19 cellular contexts compared by ENCODE assay signal in genomic region chr6:125764105-125764671, GRCh38. TPM values are rescaled to one million over a fixed set of nuclear protein-coding genes. Genes with fewer than 3 reads are reported as not detected.
DNase-seq lines count a peak whose midpoint lies in the region; ATAC-seq and TF ChIP-seq lines count a peak whose summit lies in the region.
"Had no signal": no experiment of that assay in that cellular context is flagged by ENCODE, and none has a peak within 500 bp of the region (broad histone marks: within the 10 kb centered on the region; RNA-seq: fewer than 3 reads in every experiment).

No MANE protein-coding gene starts in this region.

- no peak for DNase-seq in DND-41
- no peak for DNase-seq in chondrocyte (ENCODE audit: low spot score)
- DNase-seq in smooth muscle cell (lab: John Stamatoyannopoulos, UW; ENCODE audit: unreplicated experiment), result no peak
- no peak for DNase-seq in activated T-cell treated with anti-CD3 and anti-CD28 coated beads, Interleukin-2, amount 50 U/mL, for 72 hours
- no peak for DNase-seq in superior temporal gyrus (ENCODE audit: extremely low spot score)
- DNase-seq in SIG-M5 (lab: John Stamatoyannopoulos, UW), result no peak
- DNase-seq: DMS79 treated with DMSO at 0.1 percent for 48 hours, H9, NCI-H1092 treated with DMSO at 0.1 percent for 48 hours, NCI-H2107, NCI-H510A treated with DMSO at 0.1 percent for 48 hours, NCI-H774, PC-3, SJCRH30 had no signal

- peak; percentile 74 for ATAC-seq in DND-41 (ENCODE audit: insufficient read depth, low read depth)
- ATAC-seq in HG03432 (IDR thresholded peaks at IDR 0.05; ENCODE audit: unreplicated experiment), result peak; percentile 46
- ATAC-seq in activated T-cell treated with anti-CD3 and anti-CD28 coated beads, Interleukin-2, amount 50 U/mL, for 72 hours (replicated peaks in 1 of 2), result no peak
- ATAC-seq: K562, PC-3 had no signal

- H3K79me2 ChIP-seq in DND-41 (ENCODE audit: insufficient read depth, low read length) (no peaks in the 10 kb centered on the region), smooth muscle cell (ENCODE audit: low read depth) (no peaks in the 10 kb centered on the region)

- H3K4me1 ChIP-seq in DND-41 (ENCODE audit: insufficient read depth, low read length), result no peaks in the 10 kb centered on the region; the same call in 1 of the 2 replicates
- H3K4me1 ChIP-seq in smooth muscle cell (ENCODE audit: low read depth), result no peaks in the 10 kb centered on the region
- H3K4me1 ChIP-seq: SJCRH30 had no signal

- H3K27me3 Mint-ChIP-seq in chondrocyte (ENCODE audit: low read depth), result no peaks in the 10 kb centered on the region
- peaks cover 52% of the 10 kb centered on the region for H3K27me3 Mint-ChIP-seq in activated T-cell treated with anti-CD3 and anti-CD28 coated beads, Interleukin-2, amount 50 U/mL, for 72 hours (ENCODE audit: low read depth)

- H3K9me3 Mint-ChIP-seq in chondrocyte (ENCODE audit: low read depth), result no peaks in the 10 kb centered on the region
- no peaks in the 10 kb centered on the region for H3K9me3 Mint-ChIP-seq in activated T-cell treated with anti-CD3 and anti-CD28 coated beads, Interleukin-2, amount 50 U/mL, for 72 hours
- H3K9me3 Mint-ChIP-seq: H9 had no signal

- WGBS in smooth muscle cell (ENCODE audit: low lambda C conversion rate), result 14% methylated on average over 2 of the region's 2 CpGs

- no peak for TF ChIP-seq CTCF in DND-41 (IDR thresholded peaks at IDR 0.05; ENCODE audit: borderline replicate concordance, extremely low read depth, low read length, poor library complexity, severe bottlenecking)
- TF ChIP-seq CTCF in chondrocyte (IDR thresholded peaks at IDR 0.05), result no peak
- TF ChIP-seq CTCF in smooth muscle cell (IDR thresholded peaks at IDR 0.05; ENCODE audit: borderline replicate concordance, insufficient read depth, poor library complexity, severe bottlenecking), result no peak

- H3F3A ChIP-seq in smooth muscle cell (ENCODE audit: low read depth), result no peaks in the 10 kb centered on the region

- no peak overlapping the region for H2AFZ ChIP-seq in DND-41 (ENCODE audit: low read depth, low read length)
- no peak overlapping the region for H2AFZ ChIP-seq in smooth muscle cell (ENCODE audit: low read depth)

- H3K9me3 ChIP-seq in DND-41 (ENCODE audit: insufficient read depth, low read length, severe bottlenecking) (no peaks in the 10 kb centered on the region), smooth muscle cell (replicated peaks; ENCODE audit: low read depth) (no peaks in the 10 kb centered on the region)
- H3K9me3 ChIP-seq: SJCRH30 had no signal

- H3K4me3 ChIP-seq in DND-41 (ENCODE audit: low read depth in 1 of 2, low read length in 2 of 2), result no peak overlapping the region
- no peak overlapping the region for H3K4me3 ChIP-seq in smooth muscle cell
- H3K4me3 ChIP-seq: K562, SJCRH30 had no signal

- H3K9ac ChIP-seq in DND-41 (ENCODE audit: low read depth, low read length) (no peak overlapping the region), smooth muscle cell (ENCODE audit: low read depth) (peak overlapping the region; percentile 33)

- H3K27me3 ChIP-seq in DND-41 (ENCODE audit: insufficient read depth, low read length, poor library complexity), result peaks cover 8% of the 10 kb centered on the region
- H3K27me3 ChIP-seq in smooth muscle cell (ENCODE audit: low read depth), result no peaks in the 10 kb centered on the region
- H3K27me3 ChIP-seq: SJCRH30 had no signal

- H3K27ac Mint-ChIP-seq in chondrocyte (ENCODE audit: unreplicated experiment), result peak overlapping the region; percentile 42
- H3K27ac Mint-ChIP-seq in activated T-cell treated with anti-CD3 and anti-CD28 coated beads, Interleukin-2, amount 50 U/mL, for 72 hours, result no peak overlapping the region
- H3K27ac Mint-ChIP-seq: H9 had no signal

- H3K27ac ChIP-seq in DND-41 (ENCODE audit: low read length) (no peak overlapping the region), smooth muscle cell (ENCODE audit: low read depth) (peak overlapping the region; percentile 75)
- H3K27ac ChIP-seq: RWPE1, SJCRH30 had no signal

- no peaks in the 10 kb centered on the region for H3K36me3 ChIP-seq in DND-41 (ENCODE audit: insufficient read depth, low read length)
- H3K36me3 ChIP-seq in smooth muscle cell (ENCODE audit: low read depth), result no peaks in the 10 kb centered on the region
- H3K36me3 ChIP-seq: SJCRH30 had no signal

- H3K4me1 Mint-ChIP-seq in chondrocyte (ENCODE audit: low read depth), result peaks cover 50% of the 10 kb centered on the region
- peaks cover 5% of the 10 kb centered on the region for H3K4me1 Mint-ChIP-seq in activated T-cell treated with anti-CD3 and anti-CD28 coated beads, Interleukin-2, amount 50 U/mL, for 72 hours (ENCODE audit: low read depth)
- H3K4me1 Mint-ChIP-seq: CD14-positive monocyte had no signal

- no peak overlapping the region for H3K4me3 Mint-ChIP-seq in chondrocyte (ENCODE audit: unreplicated experiment)
- no peak overlapping the region for H3K4me3 Mint-ChIP-seq in activated T-cell treated with anti-CD3 and anti-CD28 coated beads, Interleukin-2, amount 50 U/mL, for 72 hours
- H3K4me3 Mint-ChIP-seq: CD14-positive monocyte, H9 had no signal

- H4K20me1 ChIP-seq in DND-41 (ENCODE audit: insufficient read depth, low read length) (no peaks in the 10 kb centered on the region), smooth muscle cell (ENCODE audit: low read depth) (no peaks in the 10 kb centered on the region)

- H3K36me3 Mint-ChIP-seq in chondrocyte (ENCODE audit: low read depth), result peaks cover 14% of the 10 kb centered on the region
- H3K36me3 Mint-ChIP-seq in activated T-cell treated with anti-CD3 and anti-CD28 coated beads, Interleukin-2, amount 50 U/mL, for 72 hours (ENCODE audit: insufficient read depth in 2 of 2), result no peaks in the 10 kb centered on the region
- H3K36me3 Mint-ChIP-seq: CD14-positive monocyte had no signal

- H3K4me2 ChIP-seq in DND-41 (ENCODE audit: insufficient read depth, low read length) (no peak overlapping the region), smooth muscle cell (peak overlapping the region; percentile 37)

RNA-seq across cellular contexts. Expression of gene HEY2, which starts 14.8 kb away (rescaled TPM):
- total RNA-seq in chondrocyte (17.6 to 43.0 TPM (median 41.2 TPM) in 3 replicates), smooth muscle cell (17.2 and 21.2 TPM in 2 replicates)
- polyA plus RNA-seq in smooth muscle cell, result 23.6 and 35.2 TPM in 2 replicates
- under 1 TPM in 1 of 2 donors, not detected in 1; 0.12 TPM for total RNA-seq in activated T-cell treated with anti-CD3 and anti-CD28 coated beads, Interleukin-2, amount 50 U/mL, for 72 hours
- total RNA-seq: G401, PC-3 had no signal
- polyA plus RNA-seq: CD14-positive monocyte had no signal

RNA-seq across cellular contexts. Expression of gene NCOA7, which starts 26.6 kb away (rescaled TPM):
- total RNA-seq in chondrocyte, result 49.6 to 80.7 TPM (median 74.9 TPM) in 3 replicates
- 44.0 and 57.8 TPM in 2 replicates for total RNA-seq in smooth muscle cell
- 35.7 and 38.1 TPM in 2 replicates for polyA plus RNA-seq in smooth muscle cell
- 10 to 100 TPM; 59.6 to 69.1 TPM for total RNA-seq in activated T-cell treated with anti-CD3 and anti-CD28 coated beads, Interleukin-2, amount 50 U/mL, for 72 hours

Comparison
In these comparisons a context has a peak if more than half of its experiments do, and no peak if none do; other contexts are left out.
1. ATAC-seq: peak in DND-41 (single experiment) and HG03432 (single experiment); none in activated T-cell treated with anti-CD3 and anti-CD28 coated beads, Interleukin-2, amount 50 U/mL, for 72 hours (0 of 2).
2. RNA of gene HEY2, which starts 14.8 kb away (total RNA-seq): 17.6 to 43.0 TPM in chondrocyte and 17.2 to 21.2 TPM in smooth muscle cell; 0.12 TPM in activated T-cell treated with anti-CD3 and anti-CD28 coated beads, Interleukin-2, amount 50 U/mL, for 72 hours; every median in the first group is over 10 times any median in the second.